Comparison of ENCODE assay signal across 14 cellular contexts in the genomic region with DNA sequence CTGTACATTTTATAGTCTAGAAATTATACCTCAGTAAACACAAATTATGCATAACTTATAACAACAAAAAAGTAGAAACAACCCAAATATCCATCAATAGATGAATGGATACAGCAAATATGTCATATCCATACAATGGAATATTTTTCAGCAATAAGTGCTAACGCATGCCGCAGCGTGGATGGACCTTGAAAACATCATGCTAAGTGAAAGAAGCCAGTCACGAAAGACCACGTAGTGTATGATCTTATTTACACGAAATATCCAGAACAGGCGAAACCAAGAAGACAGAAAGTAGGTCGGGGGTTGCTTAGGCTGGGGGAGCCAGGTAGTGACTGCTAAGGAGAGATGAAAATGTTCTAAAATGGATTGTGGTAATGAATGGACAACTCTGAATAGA.
A peak's percentile ranks its signal among the peaks of the same experiment; 100 is the strongest.
DNase-seq lines count a peak whose midpoint lies in the region; ATAC-seq and TF ChIP-seq lines count a peak whose summit lies in the region.
"Had no signal": no experiment of that assay in that cellular context is flagged by ENCODE, and none has a peak within 500 bp of the region (broad histone marks: within the 10 kb centered on the region; RNA-seq: fewer than 3 reads in every experiment).

No MANE protein-coding gene starts in this region.

- peaks cover 13% of the 10 kb centered on the region for H3K36me3 Mint-ChIP-seq in nephron progenitor cell (ENCODE audit: low read depth)
- H3K36me3 Mint-ChIP-seq in stimulated activated naive B cell treated with anti-CD40 and anti-IgM and Interleukin-4, amounts not matched to agents 10 μg/mL and 1 μg/mL and 100 μg/mL, for 72 hours: no peaks in the 10 kb centered on the region
- H3K36me3 Mint-ChIP-seq: CD8-positive, alpha-beta T cell had no signal

- peak overlapping the region; percentile 76 for H3K27ac Mint-ChIP-seq in nephron progenitor cell
- peak overlapping the region; percentile 7 for H3K27ac Mint-ChIP-seq in stimulated activated naive B cell treated with anti-CD40 and anti-IgM and Interleukin-4, amounts not matched to agents 10 μg/mL and 1 μg/mL and 100 μg/mL, for 72 hours
- H3K27ac Mint-ChIP-seq: B cell; CD4-positive, alpha-beta T cell; CD8-positive, alpha-beta T cell had no signal

- H3K4me1 Mint-ChIP-seq in nephron progenitor cell: peaks cover 37% of the 10 kb centered on the region
- no peaks in the 10 kb centered on the region for H3K4me1 Mint-ChIP-seq in stimulated activated naive B cell treated with anti-CD40 and anti-IgM and Interleukin-4, amounts not matched to agents 10 μg/mL and 1 μg/mL and 100 μg/mL, for 72 hours
- H3K4me1 Mint-ChIP-seq: B cell had no signal

- DNase-seq in SK-N-DZ (ENCODE audit: low spot score) (peak; percentile 95), nephron progenitor cell (no peak)
- no peak for DNase-seq in stimulated activated naive B cell treated with anti-CD40 and anti-IgM and Interleukin-4, amounts not matched to agents 10 μg/mL and 1 μg/mL and 100 μg/mL, for 72 hours
- DNase-seq: AML-193; Caco-2; Calu3; CD4-positive, alpha-beta T cell; CD8-positive, alpha-beta T cell; DMS79 treated with DMSO at 0.1 percent for 48 hours; GF-D8 had no signal

- H3K9me3 Mint-ChIP-seq in nephron progenitor cell: peaks cover 18% of the 10 kb centered on the region
- H3K9me3 Mint-ChIP-seq in stimulated activated naive B cell treated with anti-CD40 and anti-IgM and Interleukin-4, amounts not matched to agents 10 μg/mL and 1 μg/mL and 100 μg/mL, for 72 hours: no peaks in the 10 kb centered on the region
- H3K9me3 Mint-ChIP-seq: CD4-positive, alpha-beta T cell; CD8-positive, alpha-beta T cell had no signal

- no peak for TF ChIP-seq CTCF in nephron progenitor cell (IDR thresholded peaks at IDR 0.05)

- no peak for ATAC-seq in stimulated activated naive B cell treated with anti-CD40 and anti-IgM and Interleukin-4, amounts not matched to agents 10 μg/mL and 1 μg/mL and 100 μg/mL, for 72 hours (replicated peaks)
- ATAC-seq in HG03521 (IDR thresholded peaks at IDR 0.05; ENCODE audit: unreplicated experiment): no peak
- no peak for ATAC-seq in HG02870 (IDR thresholded peaks at IDR 0.05; ENCODE audit: unreplicated experiment)
- ATAC-seq: A549; CD8-positive, alpha-beta T cell had no signal

- no peak overlapping the region for H3K4me3 Mint-ChIP-seq in nephron progenitor cell
- no peak overlapping the region for H3K4me3 Mint-ChIP-seq in stimulated activated naive B cell treated with anti-CD40 and anti-IgM and Interleukin-4, amounts not matched to agents 10 μg/mL and 1 μg/mL and 100 μg/mL, for 72 hours
- H3K4me3 Mint-ChIP-seq: B cell; CD4-positive, alpha-beta T cell; CD8-positive, alpha-beta T cell had no signal

- peaks cover 15% of the 10 kb centered on the region for H3K27me3 Mint-ChIP-seq in nephron progenitor cell (ENCODE audit: low read depth, poor library complexity)
- H3K27me3 Mint-ChIP-seq in stimulated activated naive B cell treated with anti-CD40 and anti-IgM and Interleukin-4, amounts not matched to agents 10 μg/mL and 1 μg/mL and 100 μg/mL, for 72 hours: peaks cover under 1 to 1% of the 10 kb centered on the region in 2 donors
- H3K27me3 Mint-ChIP-seq: CD4-positive, alpha-beta T cell had no signal
